1 cellular context compared by ENCODE assay signal in the genomic region with DNA sequence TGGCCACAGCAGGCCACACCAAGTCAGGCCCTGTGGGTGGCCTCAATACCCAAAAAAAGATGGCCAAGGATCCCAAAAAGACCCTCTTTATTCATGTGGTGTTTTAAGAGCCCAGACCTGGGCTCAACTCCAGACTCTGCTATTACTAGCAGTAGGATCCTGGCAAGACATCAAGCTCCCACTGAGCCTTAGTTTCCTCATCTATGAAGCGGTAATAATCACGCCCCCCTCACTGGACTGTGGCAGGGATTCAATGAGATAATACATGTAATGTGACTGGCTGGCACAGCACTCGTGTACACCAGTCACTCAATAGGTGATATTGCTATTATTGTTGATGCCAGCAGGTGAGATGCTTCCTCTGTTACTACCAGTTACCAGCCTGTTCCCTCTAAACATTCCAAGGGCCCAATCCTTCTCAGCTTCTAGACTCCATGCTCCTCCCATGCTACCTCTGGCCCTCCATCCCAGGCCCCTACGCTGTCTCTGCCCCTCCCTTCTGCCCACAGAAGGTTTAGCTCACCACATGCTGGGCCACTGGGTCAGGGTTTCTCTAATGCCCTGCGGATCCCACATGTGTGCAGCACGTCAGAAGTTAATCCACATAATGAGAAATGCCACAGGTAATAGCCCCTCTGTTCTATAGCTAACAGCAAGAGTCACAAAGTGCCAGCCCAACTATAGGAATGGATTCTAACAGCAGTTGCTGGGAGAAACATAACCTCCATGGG.
A peak's percentile ranks its signal among the peaks of the same experiment; 100 is the strongest.
TF ChIP-seq lines count a peak whose summit lies in the region.

No MANE protein-coding gene starts in this region.

TF ChIP-seq in HepG2, 621 proteins besides CTCF, POLR2A, EP300 and RAD21:
- TF ChIP-seq KDM5B (CRISPR knock-in tag; IDR thresholded peaks at IDR 0.05; ENCODE audit: borderline replicate concordance): peak; percentile 4; the same call in 1 of the 2 replicates
- TF ChIP-seq, protein P1, sequence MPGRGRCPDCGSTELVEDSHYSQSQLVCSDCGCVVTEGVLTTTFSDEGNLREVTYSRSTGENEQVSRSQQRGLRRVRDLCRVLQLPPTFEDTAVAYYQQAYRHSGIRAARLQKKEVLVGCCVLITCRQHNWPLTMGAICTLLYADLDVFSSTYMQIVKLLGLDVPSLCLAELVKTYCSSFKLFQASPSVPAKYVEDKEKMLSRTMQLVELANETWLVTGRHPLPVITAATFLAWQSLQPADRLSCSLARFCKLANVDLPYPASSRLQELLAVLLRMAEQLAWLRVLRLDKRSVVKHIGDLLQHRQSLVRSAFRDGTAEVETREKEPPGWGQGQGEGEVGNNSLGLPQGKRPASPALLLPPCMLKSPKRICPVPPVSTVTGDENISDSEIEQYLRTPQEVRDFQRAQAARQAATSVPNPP (CRISPR knock-in tag; IDR thresholded peaks at IDR 0.05): no peak
TF ChIP-seq in HepG2: peak in this region for 1.
